In genomic region chr11:105573091-105573490, GRCh38 we compare ENCODE assay signal across 25 cellular contexts. TPM values are rescaled to one million over a fixed set of nuclear protein-coding genes. Genes with fewer than 3 reads are reported as not detected.
DNase-seq lines count a peak whose midpoint lies in the region; ATAC-seq, FAIRE-seq and TF ChIP-seq lines count a peak whose summit lies in the region.
"Had no signal": no experiment of that assay in that cellular context is flagged by ENCODE, and none has a peak within 500 bp of the region (broad histone marks: within the 10 kb centered on the region; RNA-seq: fewer than 3 reads in every experiment).

No MANE protein-coding gene starts in this region.

- WGBS in upper lobe of left lung, 2 donors = 70 to 80% methylated on average over 3 of the region's 3 CpGs

- TF ChIP-seq CTCF in upper lobe of left lung (IDR thresholded peaks at IDR 0.05) = no peak

- no peaks in the 10 kb centered on the region for H3K9me3 ChIP-seq in upper lobe of left lung
- H3K9me3 ChIP-seq: BE2C had no signal

- H3K27me3 ChIP-seq in upper lobe of left lung = no peaks in the 10 kb centered on the region
- H3K27me3 ChIP-seq: BE2C had no signal

- no peak for ATAC-seq in HG03432 (IDR thresholded peaks at IDR 0.05; ENCODE audit: unreplicated experiment)
- no peak for ATAC-seq in upper lobe of left lung (ENCODE audit: low FRiP score in 2 of 2)
- ATAC-seq: HCT116, Panc1 had no signal

- H3K4me1 ChIP-seq in upper lobe of left lung = no peaks in the 10 kb centered on the region
- H3K4me1 ChIP-seq: BE2C had no signal

- no peaks in the 10 kb centered on the region for H3K36me3 ChIP-seq in upper lobe of left lung
- H3K36me3 ChIP-seq: BE2C had no signal

- TF ChIP-seq POLR2A in upper lobe of left lung (IDR thresholded peaks at IDR 0.05) = no peak

- peak; percentile 26 for FAIRE-seq in endometrium (lab: Jason Lieb, UNC)
- FAIRE-seq: GM19239, H1 had no signal

- peak; percentile 5 for DNase-seq in amniotic epithelial cell (ENCODE audit: low read depth)
- peak; percentile 39 for DNase-seq in iris pigment epithelial cell (ENCODE audit: low read depth)
- no peak for DNase-seq in UCSD-AML1 (lab: John Stamatoyannopoulos, UW; ENCODE audit: unreplicated experiment)
- no peak for DNase-seq in upper lobe of left lung
- DNase-seq in C1 segment of cervical spinal cord (lab: John Stamatoyannopoulos, UW) = no peak
- DNase-seq: ACHN, BE2C, Calu3, DMS153, DND-41, NCI-H1092, NCI-H1417 treated with DMSO at 0.1 percent for 48 hours, NCI-H187 treated with DMSO at 0.1 percent for 48 hours, NCI-H2107, NCI-H526 treated with DMSO at 0.1 percent for 48 hours, SHP77 had no signal

- no peak for TF ChIP-seq EP300 in upper lobe of left lung (IDR thresholded peaks at IDR 0.05)

- no peak overlapping the region for H3K27ac ChIP-seq in upper lobe of left lung
- H3K27ac ChIP-seq: HL-60, RWPE1 had no signal

- no peak overlapping the region for H3K4me3 ChIP-seq in upper lobe of left lung

RNA-seq across cellular contexts. Expression of gene GRIA4, which starts 36.8 kb away (rescaled TPM):
- total RNA-seq in upper lobe of left lung = not detected
- total RNA-seq: Calu3, NCI-H460 had no signal

Comparison
In these comparisons a context has a peak if more than half of its experiments do, and no peak if none do; other contexts are left out.
1. DNase-seq: peak in amniotic epithelial cell (single experiment) and iris pigment epithelial cell (single experiment); none in UCSD-AML1 (single experiment), upper lobe of left lung (0 of 2) and C1 segment of cervical spinal cord (0 of 14).